ENCODE assay signal across 15 cellular contexts in genomic region chr10:45453639-45454250, GRCh38.
DNase-seq lines count a peak whose midpoint lies in the region; ATAC-seq, FAIRE-seq and TF ChIP-seq lines count a peak whose summit lies in the region.
"Had no signal": no experiment of that assay in that cellular context is flagged by ENCODE, and none has a peak within 500 bp of the region (broad histone marks: within the 10 kb centered on the region; RNA-seq: fewer than 3 reads in every experiment).

No MANE protein-coding gene starts in this region.

- H3K79me2 ChIP-seq in GM12878 (ENCODE audit: control insufficient read depth, insufficient read depth, low read length) = no peaks in the 10 kb centered on the region

- no peak for TF ChIP-seq POLR2A in GM12878 (IDR thresholded peaks at IDR 0.05; ENCODE audit: low read depth, low read length)

- H3K9me3 ChIP-seq in CD8-positive, alpha-beta T cell (ENCODE audit: low read length) = no peaks in the 10 kb centered on the region
- H3K9me3 ChIP-seq in HEK293 (ENCODE audit: control insufficient read depth, insufficient read depth, low read depth, low read length) (no peaks in the 10 kb centered on the region), GM12878 (replicated peaks; ENCODE audit: control insufficient read depth, insufficient read depth, low read length) (no peaks in the 10 kb centered on the region; the same call in 1 of the 3 replicates), mucosa of descending colon (no peaks in the 10 kb centered on the region)

- RAD21 ChIA-PET in GM12878 (lab: Charles Lee; ENCODE audit: unreplicated experiment) = no interaction called here

- no peak for TF ChIP-seq EP300 in GM12878 (IDR thresholded peaks at IDR 0.05; ENCODE audit: borderline replicate concordance in 1 of 2, control insufficient read depth in 1 of 2, low read depth in 2 of 2, low read length in 2 of 2)

- BruUV-seq in GM12878 (replicated peaks; lab: Mats Ljungman, UMichigan) = no TSS peak

- no peak for DNase-seq in CD8-positive, alpha-beta T cell
- DNase-seq in GM12878 (ENCODE audit: low read depth, low spot score) (no peak), mucosa of descending colon (no peak), NCI-H774 (lab: John Stamatoyannopoulos, UW) (no peak)
- DNase-seq in activated T-helper 2 cell treated with anti-CD3 and anti-CD28 coated beads, Interferon-gamma antibody, Interleukin-2, Interleukin-4, amounts not matched to agents 10 μg/mL and 5 μg/mL and 100 μg/mL, durations not matched to agents 14 hours and 24 hours and 36 hours (ENCODE audit: low spot score) = no peak
- DNase-seq: DMS 273 treated with DMSO at 0.1 percent for 48 hours, hippocampal formation, IMR-90, NCI-H1417 had no signal

- in situ Hi-C loops in GM12878 (cut with MboI) = no loop called here

- no peak overlapping the region for H3K4me3 ChIP-seq in CD8-positive, alpha-beta T cell (ENCODE audit: low read depth, low read length)
- no peak overlapping the region for H3K4me3 ChIP-seq in HEK293 (ENCODE audit: low read depth, low read length)
- H3K4me3 ChIP-seq in GM12878 = no peak overlapping the region
- no peak overlapping the region for H3K4me3 ChIP-seq in mucosa of descending colon

- no peak for TF ChIP-seq RAD21 in GM12878 (IDR thresholded peaks at IDR 0.05; ENCODE audit: insufficient read depth, low read depth, low read length)

- no peaks in the 10 kb centered on the region for H3K27me3 ChIP-seq in CD8-positive, alpha-beta T cell (ENCODE audit: insufficient read depth, low read length)
- no peaks in the 10 kb centered on the region for H3K27me3 ChIP-seq in GM12878 (replicated peaks in 1 of 2; ENCODE audit: control insufficient read depth in 2 of 2, insufficient read depth in 2 of 2, low read length in 1 of 2)

- H3K9ac ChIP-seq in GM12878 (ENCODE audit: control insufficient read depth, insufficient read depth, low read length) = no peak overlapping the region

- H3K27me3 Mint-ChIP-seq in CD8-positive, alpha-beta T cell (ENCODE audit: low read depth) = no peaks in the 10 kb centered on the region
- no peaks in the 10 kb centered on the region for H3K27me3 Mint-ChIP-seq in activated T-helper 2 cell treated with anti-CD3 and anti-CD28 coated beads, Interferon-gamma antibody, Interleukin-2, Interleukin-4, amounts not matched to agents 10 μg/mL and 5 μg/mL and 100 μg/mL, durations not matched to agents 14 hours and 24 hours and 36 hours (ENCODE audit: low read depth)
- H3K27me3 Mint-ChIP-seq: natural killer cell treated with Interleukin-12 subunit alpha and Interleukin-12 subunit beta and Interleukin-15 and Interleukin-18, amount 100 ng/mL, for 72 hours had no signal

- H3K4me2 ChIP-seq in GM12878 (ENCODE audit: control insufficient read depth, insufficient read depth) = no peak overlapping the region

- SMC1A ChIA-PET in GM12878 (lab: Charles Lee; ENCODE audit: uncharacterized antibody, unreplicated experiment) = interaction anchor here (1.3 kb wide), 1 partner anchor 33 kb away, joined by 3 read pairs; no protein-coding TSS in a partner anchor

- H3K9me3 Mint-ChIP-seq in CD8-positive, alpha-beta T cell = no peaks in the 10 kb centered on the region
- H3K9me3 Mint-ChIP-seq in activated T-helper 2 cell treated with anti-CD3 and anti-CD28 coated beads, Interferon-gamma antibody, Interleukin-2, Interleukin-4, amounts not matched to agents 10 μg/mL and 5 μg/mL and 100 μg/mL, durations not matched to agents 14 hours and 24 hours and 36 hours = no peaks in the 10 kb centered on the region
- H3K9me3 Mint-ChIP-seq: activated naive CD4-positive, alpha-beta T cell treated with anti-CD3 and anti-CD28 coated beads, Interleukin-2, amount 50 U/mL, for 72 hours; natural killer cell treated with Interleukin-12 subunit alpha and Interleukin-12 subunit beta and Interleukin-15 and Interleukin-18, amount 100 ng/mL, for 72 hours had no signal

- no peak overlapping the region for H3K4me3 Mint-ChIP-seq in CD8-positive, alpha-beta T cell
- no peak overlapping the region for H3K4me3 Mint-ChIP-seq in activated T-helper 2 cell treated with anti-CD3 and anti-CD28 coated beads, Interferon-gamma antibody, Interleukin-2, Interleukin-4, amounts not matched to agents 10 μg/mL and 5 μg/mL and 100 μg/mL, durations not matched to agents 14 hours and 24 hours and 36 hours (ENCODE audit: low read depth)
- H3K4me3 Mint-ChIP-seq: natural killer cell treated with Interleukin-12 subunit alpha and Interleukin-12 subunit beta and Interleukin-15 and Interleukin-18, amount 100 ng/mL, for 72 hours had no signal

- no peak for FAIRE-seq in GM12878 (lab: Jason Lieb, UNC)
- FAIRE-seq: colon had no signal

- POLR2A ChIA-PET in CD8-positive, alpha-beta T cell (lab: Charles Lee) = interaction anchor here (0.9 kb wide), 1 partner anchor 218 kb away, joined by 3 read pairs; no protein-coding TSS in a partner anchor
- POLR2A ChIA-PET in HEK293 (lab: Yijun Ruan, JAX) = no interaction called here
- POLR2A ChIA-PET in GM12878 (lab: Charles Lee) = interaction anchor here (0.9 kb wide), 1 partner anchor 34 kb away, joined by 3 read pairs; no protein-coding TSS in a partner anchor

- CTCF ChIA-PET in CD8-positive, alpha-beta T cell (lab: Charles Lee) = interaction anchor here (1.5 kb wide), 1 partner anchor 11 kb away, joined by 5 read pairs; no protein-coding TSS in a partner anchor
- CTCF ChIA-PET in HEK293 (lab: Yijun Ruan, JAX) = interaction anchor here (0.6 kb wide), 1 partner anchor 11 kb away, joined by 3 read pairs; no protein-coding TSS in a partner anchor
- CTCF ChIA-PET in GM12878 (lab: Yijun Ruan, JAX) = interaction anchor here (1.3 to 1.4 kb wide), 2 partner anchors 15 to 29 kb away, joined by 3 read pairs; no protein-coding TSS in a partner anchor

- H3K27ac ChIP-seq in CD8-positive, alpha-beta T cell (ENCODE audit: low read depth, low read length) = no peak overlapping the region
- H3K27ac ChIP-seq in HEK293 (ENCODE audit: extremely low read depth, low read depth, low read length) (no peak overlapping the region), GM12878 (ENCODE audit: control insufficient read depth, insufficient read depth) (peak overlapping the region; percentile 61)

- intact Hi-C loops in CD8-positive, alpha-beta T cell (cut with DNase I, micrococcal nuclease) = loop anchor here in 1 of 2 experiments (5.0 kb wide), 1 partner anchor 46 kb away; no protein-coding TSS in a partner anchor
- intact Hi-C loops in GM12878 (cut with micrococcal nuclease; ENCODE audit: unreplicated experiment) = no loop called here
- intact Hi-C loops in mucosa of descending colon (cut with DNase I, micrococcal nuclease) = no loop called here
- intact Hi-C loops in activated T-helper 2 cell treated with anti-CD3 and anti-CD28 coated beads, Interferon-gamma antibody, Interleukin-2, Interleukin-4, amounts not matched to agents 10 μg/mL and 5 μg/mL and 100 μg/mL, durations not matched to agents 14 hours and 24 hours and 36 hours (cut with micrococcal nuclease) = no loop called here

- H3K4me1 Mint-ChIP-seq in CD8-positive, alpha-beta T cell (ENCODE audit: low read depth) = no peaks in the 10 kb centered on the region
- H3K4me1 Mint-ChIP-seq in activated T-helper 2 cell treated with anti-CD3 and anti-CD28 coated beads, Interferon-gamma antibody, Interleukin-2, Interleukin-4, amounts not matched to agents 10 μg/mL and 5 μg/mL and 100 μg/mL, durations not matched to agents 14 hours and 24 hours and 36 hours (ENCODE audit: low read depth) = peaks cover 7% of the 10 kb centered on the region

- H3K27ac Mint-ChIP-seq in CD8-positive, alpha-beta T cell = peak overlapping the region; percentile 18
- H3K27ac Mint-ChIP-seq in activated T-helper 2 cell treated with anti-CD3 and anti-CD28 coated beads, Interferon-gamma antibody, Interleukin-2, Interleukin-4, amounts not matched to agents 10 μg/mL and 5 μg/mL and 100 μg/mL, durations not matched to agents 14 hours and 24 hours and 36 hours = no peak overlapping the region
- H3K27ac Mint-ChIP-seq: natural killer cell treated with Interleukin-12 subunit alpha and Interleukin-12 subunit beta and Interleukin-15 and Interleukin-18, amount 100 ng/mL, for 72 hours had no signal

- no peaks in the 10 kb centered on the region for H4K20me1 ChIP-seq in GM12878 (ENCODE audit: control insufficient read depth, insufficient read depth)

- H3K36me3 ChIP-seq in CD8-positive, alpha-beta T cell (ENCODE audit: insufficient read depth, low read length) = peaks cover 9% of the 10 kb centered on the region
- peaks cover 0 to 9% of the 10 kb centered on the region in 2 experiments; a peak in 1 of 3 replicates for H3K36me3 ChIP-seq in HEK293 (ENCODE audit: control insufficient read depth in 2 of 2, insufficient read depth in 1 of 2, low read length in 2 of 2)
- peaks cover 2 to 3% of the 10 kb centered on the region in 2 experiments; a peak in 1 of 4 replicates for H3K36me3 ChIP-seq in GM12878 (ENCODE audit: control insufficient read depth in 2 of 2, insufficient read depth in 2 of 2, low read length in 1 of 2)
- no peaks in the 10 kb centered on the region for H3K36me3 ChIP-seq in mucosa of descending colon (ENCODE audit: low read depth)

- TF ChIP-seq CTCF in CD8-positive, alpha-beta T cell (IDR thresholded peaks at IDR 0.05) = no peak
- TF ChIP-seq CTCF in HEK293 (tag by site-specific recombination; IDR thresholded peaks at IDR 0.05) (no peak), GM12878 (IDR thresholded peaks at IDR 0.05 in 2 of 3, conservative IDR thresholded peaks at IDR 0.05 in 1 of 3; ENCODE audit: control insufficient read depth in 2 of 3, extremely low read depth in 1 of 3, insufficient read depth in 1 of 3, low read depth in 3 of 3, low read length in 3 of 3) (no peak), mucosa of descending colon (IDR thresholded peaks at IDR 0.05) (no peak)

- WGBS in GM12878 (ENCODE audit: insufficient coverage, insufficient replicate concordance, low lambda C conversion rate, missing lambda C conversion rate) = 77% methylated on average over 9 of the region's 9 CpGs

- no peak for ATAC-seq in CD8-positive, alpha-beta T cell
- ATAC-seq in GM12878 = no peak
- ATAC-seq in mucosa of descending colon = peak; percentile 23
- ATAC-seq in HG02973 (IDR thresholded peaks at IDR 0.05; ENCODE audit: unreplicated experiment) = no peak
- ATAC-seq in HG02870 (IDR thresholded peaks at IDR 0.05; ENCODE audit: unreplicated experiment) = no peak

- H3K36me3 Mint-ChIP-seq in CD8-positive, alpha-beta T cell = peaks cover 41% of the 10 kb centered on the region
- H3K36me3 Mint-ChIP-seq in activated T-helper 2 cell treated with anti-CD3 and anti-CD28 coated beads, Interferon-gamma antibody, Interleukin-2, Interleukin-4, amounts not matched to agents 10 μg/mL and 5 μg/mL and 100 μg/mL, durations not matched to agents 14 hours and 24 hours and 36 hours (ENCODE audit: low read depth) = peaks cover under 1% of the 10 kb centered on the region
- H3K36me3 Mint-ChIP-seq: activated naive CD4-positive, alpha-beta T cell treated with anti-CD3 and anti-CD28 coated beads, Interleukin-2, amount 50 U/mL, for 72 hours; natural killer cell treated with Interleukin-12 subunit alpha and Interleukin-12 subunit beta and Interleukin-15 and Interleukin-18, amount 100 ng/mL, for 72 hours had no signal

- H3K4me1 ChIP-seq in CD8-positive, alpha-beta T cell (ENCODE audit: insufficient read depth, low read length) = no peaks in the 10 kb centered on the region
- H3K4me1 ChIP-seq in HEK293 (ENCODE audit: control insufficient read depth, insufficient read depth, low read length) (no peaks in the 10 kb centered on the region), GM12878 (ENCODE audit: control insufficient read depth, insufficient read depth, low read length) (peaks cover 20% of the 10 kb centered on the region), mucosa of descending colon (ENCODE audit: low read depth) (no peaks in the 10 kb centered on the region)

- H2AFZ ChIP-seq in GM12878 (ENCODE audit: control insufficient read depth, low read depth, low read length) = no peak overlapping the region
